In the genomic region with DNA sequence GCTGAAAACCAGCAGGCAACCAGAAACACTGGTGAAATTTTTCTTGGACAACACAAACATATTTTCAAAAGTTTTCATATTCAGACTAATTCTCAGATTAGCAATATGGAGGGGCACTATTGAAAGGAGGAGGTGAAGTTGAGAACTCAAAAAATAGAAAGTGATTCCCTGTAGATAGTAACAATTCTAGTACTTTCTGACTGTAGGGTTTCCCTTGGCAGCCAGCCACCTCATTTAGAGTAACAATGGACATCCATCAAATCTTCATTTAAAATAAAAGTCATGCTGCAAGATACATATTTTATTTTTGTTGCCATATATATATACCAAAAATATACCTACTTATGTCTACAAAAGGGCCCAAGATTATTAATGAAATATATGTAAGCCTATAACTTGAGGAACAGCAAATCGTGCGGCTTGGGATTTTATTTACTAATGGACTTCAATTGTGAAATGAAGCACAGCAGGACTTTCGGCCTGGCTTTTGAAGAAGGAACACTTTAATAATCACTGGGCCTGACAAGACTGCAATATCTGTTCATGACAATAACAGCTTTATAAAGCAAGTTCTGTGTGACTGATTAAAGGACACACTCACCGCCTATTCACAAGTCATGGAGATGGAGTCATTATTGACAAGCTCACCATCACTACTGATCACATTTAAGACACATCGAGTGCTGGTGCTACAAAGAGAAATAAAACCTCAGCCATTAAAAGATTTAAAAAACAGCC, we compare ENCODE assay signal across 10 cellular contexts. TPM values are rescaled to one million over a fixed set of nuclear protein-coding genes. Genes with fewer than 3 reads are reported as not detected.
DNase-seq lines count a peak whose midpoint lies in the region; ATAC-seq and TF ChIP-seq lines count a peak whose summit lies in the region.
"Had no signal": no experiment of that assay in that cellular context is flagged by ENCODE, and none has a peak within 500 bp of the region (broad histone marks: within the 10 kb centered on the region; RNA-seq: fewer than 3 reads in every experiment).

No MANE protein-coding gene starts in this region.

- H3K4me1 Mint-ChIP-seq in activated T-helper 17 cell treated with anti-CD3 and anti-CD28 coated beads, Interleukin-2, amount 50 U/mL, for 72 hours: peaks cover 16% of the 10 kb centered on the region

- H3K4me1 ChIP-seq in HCT116 (ENCODE audit: control insufficient read depth in 1 of 2, insufficient read depth in 2 of 2, low read length in 2 of 2): peaks cover 62 to 83% of the 10 kb centered on the region in 2 experiments
- peaks cover 33 to 40% of the 10 kb centered on the region in 2 donors for H3K4me1 ChIP-seq in mucosa of rectum (ENCODE audit: control insufficient read depth in 2 of 2, insufficient read depth in 2 of 2, low read length in 2 of 2)

- DNase-seq in COR-L47 (lab: John Stamatoyannopoulos, UW) (peak; percentile 72), HCT116 (ENCODE audit: low read depth, low spot score) (peak; percentile 93), amniotic stem cell (lab: John Stamatoyannopoulos, UW) (no peak), WERI-Rb-1 (no peak)
- no peak for DNase-seq in stimulated activated CD4-positive, alpha-beta T cell treated with anti-CD3 and anti-CD28 coated beads, Interleukin-2, amount 100 ng/mL, for 48 hours

- H3K9me3 ChIP-seq in HCT116 (ENCODE audit: control insufficient read depth in 1 of 2, insufficient read depth in 1 of 2, low read depth in 1 of 2, low read length in 2 of 2) (no peaks in the 10 kb centered on the region), mucosa of rectum (ENCODE audit: control insufficient read depth in 2 of 2, low read length in 2 of 2) (no peaks in the 10 kb centered on the region), WERI-Rb-1 (ENCODE audit: severe bottlenecking) (no peaks in the 10 kb centered on the region)

- H3K4me3 ChIP-seq in HCT116 (replicated peaks in 1 of 2; ENCODE audit: low read depth in 1 of 2, low read length in 2 of 2) (peak overlapping the region in 1 of 2 experiments; percentile 71; a peak in 1 of 4 replicates), mucosa of rectum (ENCODE audit: low read length in 2 of 2) (peak overlapping the region in 1 of 2 donors; percentile 32), WERI-Rb-1 (ENCODE audit: low read depth, low read length) (no peak overlapping the region)

- H2AFZ ChIP-seq in HCT116 (ENCODE audit: low read depth, low read length, poor library complexity, severe bottlenecking): no peak overlapping the region

- H3K36me3 ChIP-seq in HCT116 (ENCODE audit: control insufficient read depth in 1 of 2, insufficient read depth in 2 of 2, low read length in 2 of 2): no peaks in the 10 kb centered on the region
- no peaks in the 10 kb centered on the region for H3K36me3 ChIP-seq in mucosa of rectum (ENCODE audit: control insufficient read depth in 2 of 2, insufficient read depth in 2 of 2, low read length in 2 of 2)
- no peaks in the 10 kb centered on the region for H3K36me3 ChIP-seq in WERI-Rb-1

- CTCF ChIA-PET in HCT116 (lab: Charles Lee): interaction anchor here (1.2 kb wide), 1 partner anchor 250 kb away, joined by 3 read pairs; no protein-coding TSS in a partner anchor

- H3K27me3 Mint-ChIP-seq in activated T-helper 17 cell treated with anti-CD3 and anti-CD28 coated beads, Interleukin-2, amount 50 U/mL, for 72 hours: no peaks in the 10 kb centered on the region

- H3K27ac Mint-ChIP-seq in activated T-helper 17 cell treated with anti-CD3 and anti-CD28 coated beads, Interleukin-2, amount 50 U/mL, for 72 hours: peak overlapping the region; percentile 97

- H3K27me3 ChIP-seq in HCT116 (ENCODE audit: insufficient read depth, low read length): no peaks in the 10 kb centered on the region
- H3K27me3 ChIP-seq in mucosa of rectum (ENCODE audit: control insufficient read depth in 2 of 2, insufficient read depth in 2 of 2, low read length in 2 of 2): no peaks in the 10 kb centered on the region
- H3K27me3 ChIP-seq in WERI-Rb-1 (ENCODE audit: insufficient read depth, low read depth, severe bottlenecking): no peaks in the 10 kb centered on the region

- H3K9ac ChIP-seq in HCT116 (ENCODE audit: low read length) (peak overlapping the region; percentile 91), mucosa of rectum (ENCODE audit: low read depth in 1 of 2, low read length in 2 of 2) (peak overlapping the region; percentile 28 to 44)

- H3K27ac ChIP-seq in HCT116 (ENCODE audit: low read depth, low read length) (peak overlapping the region; percentile 99), mucosa of rectum (ENCODE audit: low read depth in 2 of 2, low read length in 2 of 2) (peak overlapping the region; percentile 74 to 82), WERI-Rb-1 (no peak overlapping the region)

- no TSS peak for BruUV-seq in HCT116 (replicated peaks; lab: Mats Ljungman, UMichigan)

- no peaks in the 10 kb centered on the region for H4K20me1 ChIP-seq in HCT116 (ENCODE audit: insufficient read depth)

- intact Hi-C loops in HCT116 (cut with micrococcal nuclease): loop anchor here (10.0 kb wide), 2 partner anchors 856 to 964 kb away; no protein-coding TSS in a partner anchor

- peak overlapping the region; percentile 97 for H3K4me3 Mint-ChIP-seq in activated T-helper 17 cell treated with anti-CD3 and anti-CD28 coated beads, Interleukin-2, amount 50 U/mL, for 72 hours

- POLR2A ChIA-PET in HCT116 (lab: Charles Lee): no interaction called here

- H3K79me2 ChIP-seq in HCT116 (ENCODE audit: insufficient read depth, low read length): peaks cover 25% of the 10 kb centered on the region

- TF ChIP-seq RAD21 in HCT116 (IDR thresholded peaks at IDR 0.05; ENCODE audit: low read depth): no peak

- TF ChIP-seq POLR2A in HCT116 (IDR thresholded peaks at IDR 0.05; ENCODE audit: borderline replicate concordance, extremely low read depth, insufficient read depth, insufficient read length): no peak

- H3K9me2 ChIP-seq in HCT116 (ENCODE audit: insufficient read depth): no peaks in the 10 kb centered on the region

- RAD21 ChIA-PET in HCT116 (lab: Charles Lee; ENCODE audit: low non-redundant PET in 1 of 2, low total read pairs in 2 of 2, uncharacterized antibody in 2 of 2, unreplicated experiment in 2 of 2): interaction anchor here in 1 of 2 experiments (1.1 kb wide), 1 partner anchor 61 kb away, joined by 4 read pairs; no protein-coding TSS in a partner anchor

- H3K9me3 Mint-ChIP-seq in activated T-helper 17 cell treated with anti-CD3 and anti-CD28 coated beads, Interleukin-2, amount 50 U/mL, for 72 hours: no peaks in the 10 kb centered on the region

- H3K4me2 ChIP-seq in HCT116 (ENCODE audit: low read length): peak overlapping the region; percentile 85

- TF ChIP-seq CTCF in HCT116 (IDR thresholded peaks at IDR 0.05 in 2 of 3, conservative IDR thresholded peaks at IDR 0.05 in 1 of 3; ENCODE audit: borderline replicate concordance in 1 of 3, insufficient read depth in 1 of 3, low read depth in 2 of 3, low read length in 2 of 3) (no peak), WERI-Rb-1 (IDR thresholded peaks at IDR 0.05; ENCODE audit: low read depth, low read length) (no peak)

- ATAC-seq in HCT116 (no peak), HG03378 (IDR thresholded peaks at IDR 0.05; ENCODE audit: unreplicated experiment) (no peak)
- no peak for ATAC-seq in activated T-helper 17 cell treated with anti-CD3 and anti-CD28 coated beads, Interleukin-2, amount 50 U/mL, for 72 hours (replicated peaks)
- ATAC-seq: HepG2 had no signal

- H3K36me3 Mint-ChIP-seq in activated T-helper 17 cell treated with anti-CD3 and anti-CD28 coated beads, Interleukin-2, amount 50 U/mL, for 72 hours (ENCODE audit: low read depth): peaks cover 11% of the 10 kb centered on the region

TF ChIP-seq in HCT116, 20 proteins besides CTCF, POLR2A, EP300 and RAD21:
- TF ChIP-seq, protein P1, sequence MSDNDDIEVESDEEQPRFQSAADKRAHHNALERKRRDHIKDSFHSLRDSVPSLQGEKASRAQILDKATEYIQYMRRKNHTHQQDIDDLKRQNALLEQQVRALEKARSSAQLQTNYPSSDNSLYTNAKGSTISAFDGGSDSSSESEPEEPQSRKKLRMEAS (IDR thresholded peaks at IDR 0.05): no peak
- peak; percentile 99 for TF ChIP-seq TCF7L2 (IDR thresholded peaks at IDR 0.05; ENCODE audit: borderline replicate concordance, extremely low read depth, insufficient read depth, insufficient read length)
- peak; percentile 47 for TF ChIP-seq YY1 (IDR thresholded peaks at IDR 0.05; ENCODE audit: extremely low read depth, insufficient replicate concordance, low read depth, low read length)
- no peak for TF ChIP-seq ZNF274 (IDR thresholded peaks at IDR 0.05; ENCODE audit: low read depth, low read length)
- TF ChIP-seq POLR2AphosphoS5 (IDR thresholded peaks at IDR 0.05; ENCODE audit: low read depth, low read length): peak; percentile 46; the same call in 1 of the 2 replicates

RNA-seq across cellular contexts. Expression of a gene that starts 6.8 kb away (rescaled TPM):
- 17.9 TPM for total RNA-seq in HCT116 (2021; ENCODE audit: unreplicated experiment)
- 27.2 and 107 TPM in 2 replicates for polyA plus RNA-seq in HCT116 (2012)
- 10 to 100 TPM in 1 of 2 donors, 1 to 10 TPM in 1; 1.9 to 11.9 TPM for total RNA-seq in activated T-helper 17 cell treated with anti-CD3 and anti-CD28 coated beads, Interleukin-2, amount 50 U/mL, for 72 hours
- total RNA-seq: fibroblast of villous mesenchyme, HepG2 had no signal
- polyA plus RNA-seq: HepG2 had no signal

Comparison
In these comparisons a context has a peak if more than half of its experiments do, and no peak if none do; other contexts are left out.
1. DNase-seq: peak in COR-L47 (single experiment) and HCT116 (single experiment); none in amniotic stem cell (single experiment), WERI-Rb-1 (single experiment) and stimulated activated CD4-positive, alpha-beta T cell treated with anti-CD3 and anti-CD28 coated beads, Interleukin-2, amount 100 ng/mL, for 48 hours (0 of 2).